ENCODE assay signal across 18 cellular contexts in the genomic region with DNA sequence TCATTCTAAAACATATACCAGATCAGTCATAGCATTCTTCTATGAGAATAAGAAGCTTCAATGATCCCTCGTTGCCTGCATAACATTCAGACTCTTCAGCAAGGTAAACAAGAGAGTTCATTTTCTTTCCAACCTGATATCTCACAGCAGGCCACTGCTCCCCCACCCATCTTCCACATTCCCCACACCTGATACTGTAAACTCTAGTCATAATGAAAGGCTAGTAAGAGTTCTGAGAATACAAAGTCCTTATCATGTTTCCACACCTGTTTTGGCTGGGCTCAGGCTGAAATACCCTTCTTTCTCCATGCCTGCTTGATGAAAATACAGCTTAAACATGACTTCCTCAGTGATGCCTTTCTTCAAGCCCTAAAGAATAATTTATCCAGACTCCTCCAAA. TPM values are rescaled to one million over a fixed set of nuclear protein-coding genes. Genes with fewer than 3 reads are reported as not detected.
DNase-seq lines count a peak whose midpoint lies in the region; ATAC-seq, FAIRE-seq and TF ChIP-seq lines count a peak whose summit lies in the region.
"Had no signal": no experiment of that assay in that cellular context is flagged by ENCODE, and none has a peak within 500 bp of the region (broad histone marks: within the 10 kb centered on the region; RNA-seq: fewer than 3 reads in every experiment).

No MANE protein-coding gene starts in this region.

- POLR2A ChIA-PET in HepG2 (lab: Yijun Ruan, JAX): no interaction called here
- POLR2A ChIA-PET in OCI-LY7 (lab: Charles Lee): interaction anchor here (0.6 kb wide), 1 partner anchor 843 kb away, joined by 3 read pairs; no protein-coding TSS in a partner anchor

- FAIRE-seq in HepG2 (lab: Jason Lieb, UNC): no peak
- FAIRE-seq: frontal cortex had no signal

- peak overlapping the region; percentile 2 for H3K27ac ChIP-seq in HepG2 (ENCODE audit: extremely low read length, insufficient read depth, low read length)
- H3K27ac ChIP-seq in right lobe of liver: no peak overlapping the region
- H3K27ac ChIP-seq in OCI-LY7 (ENCODE audit: low read depth, low read length, poor library complexity, severe bottlenecking): no peak overlapping the region
- H3K27ac ChIP-seq in endodermal cell (ENCODE audit: low read depth, low read length): no peak overlapping the region
- no peak overlapping the region for H3K27ac ChIP-seq in caudate nucleus (ENCODE audit: low read depth, low read length)
- no peak overlapping the region for H3K27ac ChIP-seq in smooth muscle cell (ENCODE audit: low read depth)
- H3K27ac ChIP-seq: SJCRH30, vagina had no signal

- no peaks in the 10 kb centered on the region for H3K9me3 Mint-ChIP-seq in endodermal cell

- DNase-seq in HepG2 (ENCODE audit: low spot score): no peak
- DNase-seq in right lobe of liver: no peak
- no peak for DNase-seq in OCI-LY7 (ENCODE audit: low spot score)
- peak; percentile 55 for DNase-seq in endodermal cell
- DNase-seq in caudate nucleus (lab: John Stamatoyannopoulos, UW): no peak
- DNase-seq in stimulated activated CD4-positive, alpha-beta T cell treated with anti-CD3 and anti-CD28 coated beads, Interleukin-2, amount 100 ng/mL, for 48 hours: no peak
- no peak for DNase-seq in smooth muscle cell (lab: John Stamatoyannopoulos, UW; ENCODE audit: unreplicated experiment)
- DNase-seq in iPS-NIHi11 (ENCODE audit: low spot score): no peak
- DNase-seq: BE2C; effector CD8-positive, alpha-beta T cell; EL; mucosa of descending colon; NCI-H1694 treated with DMSO at 0.1 percent for 48 hours; NK-92 treated with Interleukin-12 subunit alpha and Interleukin-12 subunit beta, amount 100 ng/mL, for 24 hours; SJCRH30; stimulated activated CD4-positive, alpha-beta T cell treated with anti-CD3 and anti-CD28 coated beads, Interleukin-1b, Interleukin-23, amount 100 ng/mL, for 48 hours had no signal

- H2AFZ ChIP-seq in HepG2 (ENCODE audit: low read length) (no peak overlapping the region), OCI-LY7 (ENCODE audit: low read length) (no peak overlapping the region), smooth muscle cell (ENCODE audit: low read depth) (no peak overlapping the region)

- in situ Hi-C loops in HepG2 (cut with HindIII; ENCODE audit: extremely low pct_ligation_motif_present, low pct_unique_long_range_greater_than_20kb): no loop called here

- ATAC-seq in HepG2 (no peak), right lobe of liver (no peak)
- ATAC-seq: mucosa of descending colon had no signal

- H3K27me3 ChIP-seq in HepG2 (ENCODE audit: control insufficient read depth in 1 of 2, insufficient read depth in 2 of 2, low read length in 2 of 2) (no peaks in the 10 kb centered on the region; a peak in 1 of 5 replicates), right lobe of liver (no peaks in the 10 kb centered on the region), endodermal cell (ENCODE audit: control insufficient read depth, insufficient read depth, low read length, poor library complexity, severe bottlenecking) (no peaks in the 10 kb centered on the region), smooth muscle cell (ENCODE audit: low read depth) (no peaks in the 10 kb centered on the region)
- H3K27me3 ChIP-seq: BE2C, SJCRH30, vagina had no signal

- H3K27ac Mint-ChIP-seq in endodermal cell: peak overlapping the region; percentile 52

- no TSS peak for BruUV-seq in HepG2 (replicated peaks; lab: Mats Ljungman, UMichigan)
- no TSS peak for BruUV-seq in OCI-LY7 (replicated peaks; lab: Mats Ljungman, UMichigan)

- H3K79me2 ChIP-seq in HepG2 (ENCODE audit: insufficient read depth, low read length) (peaks cover 25% of the 10 kb centered on the region), OCI-LY7 (ENCODE audit: insufficient read depth, low read depth, low read length) (peaks cover 27% of the 10 kb centered on the region), smooth muscle cell (ENCODE audit: low read depth) (peaks cover 34% of the 10 kb centered on the region)

- H3K36me3 Mint-ChIP-seq in endodermal cell (ENCODE audit: low read depth): peaks cover 12% of the 10 kb centered on the region

- H3K4me1 ChIP-seq in HepG2 (ENCODE audit: insufficient read depth, low read length) (peaks cover 28% of the 10 kb centered on the region), right lobe of liver (peaks cover 0 to 12% (median 5%) of the 10 kb centered on the region in 4 donors), OCI-LY7 (ENCODE audit: insufficient read depth, low read length, poor library complexity, severe bottlenecking) (peaks cover 22% of the 10 kb centered on the region), endodermal cell (ENCODE audit: control insufficient read depth, insufficient read depth, low read length) (peaks cover 4% of the 10 kb centered on the region), smooth muscle cell (ENCODE audit: low read depth) (peaks cover 8% of the 10 kb centered on the region)

- TF ChIP-seq CTCF in HepG2 (CRISPR knock-in tag; IDR thresholded peaks at IDR 0.05) (no peak), right lobe of liver (IDR thresholded peaks at IDR 0.05) (no peak), OCI-LY7 (conservative IDR thresholded peaks at IDR 0.05; ENCODE audit: low read length) (no peak), endodermal cell (conservative IDR thresholded peaks at IDR 0.05) (no peak), smooth muscle cell (IDR thresholded peaks at IDR 0.05; ENCODE audit: borderline replicate concordance, insufficient read depth, poor library complexity, severe bottlenecking) (no peak)

- peak overlapping the region; percentile 83 for H3K4me3 Mint-ChIP-seq in endodermal cell

- TF ChIP-seq EP300 in HepG2 (IDR thresholded peaks at IDR 0.05; ENCODE audit: low read depth in 2 of 2, low read length in 2 of 2) (no peak), HepG2 (CRISPR knock-in tag; IDR thresholded peaks at IDR 0.05; ENCODE audit: borderline replicate concordance) (no peak)

- no peaks in the 10 kb centered on the region for H3F3A ChIP-seq in smooth muscle cell (ENCODE audit: low read depth)

- H3K4me2 ChIP-seq in HepG2 (ENCODE audit: low read depth, low read length) (no peak overlapping the region), OCI-LY7 (ENCODE audit: low read length) (peak overlapping the region; percentile 86), smooth muscle cell (no peak overlapping the region)

- H3K36me3 ChIP-seq in HepG2 (replicated peaks in 1 of 2; ENCODE audit: control insufficient read depth in 1 of 2, insufficient read depth in 2 of 2, low read length in 2 of 2) (no peaks in the 10 kb centered on the region), right lobe of liver (no peaks in the 10 kb centered on the region), OCI-LY7 (ENCODE audit: insufficient read depth, low read length) (peaks cover 32% of the 10 kb centered on the region), endodermal cell (ENCODE audit: control insufficient read depth, insufficient read depth, low read length) (peaks cover 14% of the 10 kb centered on the region), smooth muscle cell (ENCODE audit: low read depth) (no peaks in the 10 kb centered on the region)
- H3K36me3 ChIP-seq: BE2C, vagina had no signal

- intact Hi-C loops in HepG2 (cut with micrococcal nuclease; ENCODE audit: unreplicated experiment) (loop anchor here (5.0 kb wide), 1 partner anchor 442 kb away; a partner anchor contains a TSS), right lobe of liver (cut with DNase I) (no loop called here), OCI-LY7 (cut with micrococcal nuclease; ENCODE audit: unreplicated experiment) (loop anchor here (5.0 to 10.0 kb wide), 3 partner anchors 342 to 585 kb away; a partner anchor contains a TSS)

- H3K9me3 ChIP-seq in HepG2 (ENCODE audit: low read length) (no peaks in the 10 kb centered on the region), right lobe of liver (no peaks in the 10 kb centered on the region), OCI-LY7 (ENCODE audit: low read length) (no peaks in the 10 kb centered on the region), endodermal cell (ENCODE audit: control insufficient read depth, low read length) (no peaks in the 10 kb centered on the region), smooth muscle cell (replicated peaks; ENCODE audit: low read depth) (no peaks in the 10 kb centered on the region)
- H3K9me3 ChIP-seq: BE2C, mucosa of descending colon, SJCRH30, vagina had no signal

- CTCF ChIA-PET in HepG2 (lab: Yijun Ruan, JAX; ENCODE audit: low intra/inter-chr PET ratio, low total read pairs) (no interaction called here), OCI-LY7 (lab: Charles Lee; ENCODE audit: unreplicated experiment) (no interaction called here)

- whole genome bisulfite sequencing in HepG2 (ENCODE audit: low lambda C conversion rate): 33% methylated on average over 1 of the region's 1 CpG
- WGBS in right lobe of liver (ENCODE audit: insufficient coverage, low coverage, low lambda C conversion rate, missing lambda C conversion rate): 56% methylated on average over 1 of the region's 1 CpG
- 23% methylated on average over 1 of the region's 1 CpG; no CpG with 5 or more reads in 1 of the 2 experiments for WGBS in endodermal cell (ENCODE audit: insufficient coverage in 1 of 2, insufficient read length in 1 of 2), 2 experiments
- WGBS in smooth muscle cell (ENCODE audit: low lambda C conversion rate): 86% methylated on average over 1 of the region's 1 CpG

- H3K27me3 Mint-ChIP-seq in endodermal cell (ENCODE audit: insufficient read depth): no peaks in the 10 kb centered on the region

- H3K4me3 ChIP-seq in HepG2 (replicated peaks in 1 of 3; ENCODE audit: insufficient read depth in 1 of 3, low read depth in 2 of 3, low read length in 3 of 3) (no peak overlapping the region), right lobe of liver (no peak overlapping the region), OCI-LY7 (ENCODE audit: low read depth, low read length, poor library complexity, severe bottlenecking) (no peak overlapping the region), endodermal cell (ENCODE audit: low read length) (peak overlapping the region; percentile 88), smooth muscle cell (no peak overlapping the region)
- H3K4me3 ChIP-seq: mucosa of descending colon, SJCRH30, vagina had no signal

- TF ChIP-seq RAD21 in HepG2 (CRISPR knock-in tag; IDR thresholded peaks at IDR 0.05): no peak

- H3K4me1 Mint-ChIP-seq in endodermal cell: peaks cover 32% of the 10 kb centered on the region

- H3K9me2 ChIP-seq in OCI-LY7 (ENCODE audit: insufficient read depth, low read length): no peaks in the 10 kb centered on the region

- TF ChIP-seq POLR2A in HepG2 (IDR thresholded peaks at IDR 0.05; ENCODE audit: insufficient read depth in 1 of 2, low read depth in 2 of 2, low read length in 2 of 2): no peak
- TF ChIP-seq POLR2A in right lobe of liver (IDR thresholded peaks at IDR 0.05): no peak

- H3K9ac ChIP-seq in HepG2 (ENCODE audit: insufficient read depth, low read depth, low read length) (no peak overlapping the region), endodermal cell (ENCODE audit: extremely low read depth, low read length, poor library complexity, severe bottlenecking) (peak overlapping the region; percentile 53), smooth muscle cell (ENCODE audit: low read depth) (no peak overlapping the region)

- H4K20me1 ChIP-seq in HepG2 (ENCODE audit: insufficient read depth, low read length): no peaks in the 10 kb centered on the region
- no peaks in the 10 kb centered on the region for H4K20me1 ChIP-seq in OCI-LY7 (ENCODE audit: insufficient read depth, low read length)
- H4K20me1 ChIP-seq in smooth muscle cell (ENCODE audit: low read depth): no peaks in the 10 kb centered on the region

RNA-seq across cellular contexts. Expression of a gene that starts 2.3 kb away (rescaled TPM):
- total RNA-seq in HepG2 (2016; rRNA removed; fragmentation: Illumina TruSeq; extraction: Trizol) (12.6 and 16.8 TPM in 2 replicates), right lobe of liver (10 to 100 TPM in 1 of 6 experiments, 1 to 10 TPM in 5; 4.8 to 10.1 (median 5.5) TPM), OCI-LY7 (2022) (13.9 and 16.3 TPM in 2 replicates), endodermal cell (10 to 100 TPM; 16.2 to 24.0 TPM), smooth muscle cell (11.3 and 16.5 TPM in 2 replicates)
- total RNA-seq in HepG2 (2016; cell fraction: cytosol; rRNA removed; fragmentation: Illumina TruSeq; extraction: Trizol; ENCODE audit: low read depth): 3.0 and 5.9 TPM in 2 replicates
- total RNA-seq in HepG2 (2016; cell fraction: insoluble cytoplasmic fraction; rRNA removed; fragmentation: Illumina TruSeq; extraction: Trizol): 12.0 and 16.5 TPM in 2 replicates
- total RNA-seq in HepG2 (2016; cell fraction: membrane; rRNA removed; fragmentation: Illumina TruSeq; extraction: Trizol): 4.5 and 5.5 TPM in 2 replicates
- 15.5 and 16.0 TPM in 2 replicates for total RNA-seq in HepG2 (2016; cell fraction: nucleus; rRNA removed; fragmentation: Illumina TruSeq; extraction: Trizol)
- polyA plus RNA-seq in HepG2 (2011; rRNA removed) (7.8 and 14.1 TPM in 2 replicates), smooth muscle cell (7.7 and 10.2 TPM in 2 replicates)
- 2.9 and 4.6 TPM in 2 replicates for polyA plus RNA-seq in HepG2 (2011; cell fraction: cytosol; rRNA removed)
- 9.1 and 12.4 TPM in 2 replicates for polyA plus RNA-seq in HepG2 (2011; cell fraction: nucleus; rRNA removed)
- polyA plus RNA-seq in HepG2 (2012): 5.0 and 6.6 TPM in 2 replicates
- polyA plus RNA-seq in HepG2 (2016; cell fraction: cytosol; fragmentation: Illumina TruSeq; extraction: Trizol; ENCODE audit: low read depth): 0.38 and 0.55 TPM in 2 replicates
- 7.9 and 9.8 TPM in 2 replicates for polyA plus RNA-seq in HepG2 (2016; cell fraction: insoluble cytoplasmic fraction; fragmentation: Illumina TruSeq; extraction: Trizol; ENCODE audit: low read depth)
- polyA plus RNA-seq in HepG2 (2016; cell fraction: membrane; fragmentation: Illumina TruSeq; extraction: Trizol; ENCODE audit: low read depth): 1.1 and 1.3 TPM in 2 replicates
- 11.8 and 13.3 TPM in 2 replicates for polyA plus RNA-seq in HepG2 (2016; cell fraction: nucleus; fragmentation: Illumina TruSeq; extraction: Trizol; ENCODE audit: insufficient read depth, low read depth)
- polyA minus RNA-seq in HepG2 (2011; rRNA and poly(A)+ RNA removed; ENCODE audit: low replicate concordance): 5.4 and 6.8 TPM in 2 replicates
- 4.6 and 5.3 TPM in 2 replicates for polyA minus RNA-seq in HepG2 (2011; cell fraction: cytosol; rRNA and poly(A)+ RNA removed)
- 38.4 and 47.6 TPM in 2 replicates for polyA minus RNA-seq in HepG2 (2011; cell fraction: nucleus; rRNA and poly(A)+ RNA removed)
- 10.4 TPM in 2 replicates for total RNA-seq in OCI-LY7 (2014; rRNA removed; shearing (Covaris generic))
- 14.0 TPM for polyA plus RNA-seq in endodermal cell (2013, experiment 1 of 2)
- polyA plus RNA-seq in endodermal cell (2013, experiment 2 of 2): 13.3 TPM

RNA-seq across cellular contexts. Expression of a gene that starts 45.9 kb away (rescaled TPM):
- total RNA-seq in HepG2 (2016; rRNA removed; fragmentation: Illumina TruSeq; extraction: Trizol) (62.6 and 98.4 TPM in 2 replicates), right lobe of liver (1 to 10 TPM; 4.4 to 8.5 (median 7.1) TPM), OCI-LY7 (2022) (48.2 and 54.3 TPM in 2 replicates), endodermal cell (10 to 100 TPM; 51.3 to 63.0 TPM), smooth muscle cell (26.0 and 26.8 TPM in 2 replicates)
- total RNA-seq in HepG2 (2016; cell fraction: cytosol; rRNA removed; fragmentation: Illumina TruSeq; extraction: Trizol; ENCODE audit: low read depth): 5.3 and 7.1 TPM in 2 replicates
- total RNA-seq in HepG2 (2016; cell fraction: insoluble cytoplasmic fraction; rRNA removed; fragmentation: Illumina TruSeq; extraction: Trizol): 59.7 and 95.9 TPM in 2 replicates
- 19.1 and 23.2 TPM in 2 replicates for total RNA-seq in HepG2 (2016; cell fraction: membrane; rRNA removed; fragmentation: Illumina TruSeq; extraction: Trizol)
- 44.4 and 47.9 TPM in 2 replicates for total RNA-seq in HepG2 (2016; cell fraction: nucleus; rRNA removed; fragmentation: Illumina TruSeq; extraction: Trizol)
- polyA plus RNA-seq in HepG2 (2011; rRNA removed) (13.7 and 16.9 TPM in 2 replicates), smooth muscle cell (11.6 and 12.3 TPM in 2 replicates)
- 6.9 and 9.4 TPM in 2 replicates for polyA plus RNA-seq in HepG2 (2011; cell fraction: cytosol; rRNA removed)
- polyA plus RNA-seq in HepG2 (2011; cell fraction: nucleus; rRNA removed): 5.9 and 6.3 TPM in 2 replicates
- polyA plus RNA-seq in HepG2 (2012): 21.9 and 23.3 TPM in 2 replicates
- polyA plus RNA-seq in HepG2 (2016; cell fraction: cytosol; fragmentation: Illumina TruSeq; extraction: Trizol; ENCODE audit: low read depth): 1.6 and 1.8 TPM in 2 replicates
- 64.9 and 70.4 TPM in 2 replicates for polyA plus RNA-seq in HepG2 (2016; cell fraction: insoluble cytoplasmic fraction; fragmentation: Illumina TruSeq; extraction: Trizol; ENCODE audit: low read depth)
- polyA plus RNA-seq in HepG2 (2016; cell fraction: membrane; fragmentation: Illumina TruSeq; extraction: Trizol; ENCODE audit: low read depth): 6.4 and 7.7 TPM in 2 replicates
- 39.8 and 45.4 TPM in 2 replicates for polyA plus RNA-seq in HepG2 (2016; cell fraction: nucleus; fragmentation: Illumina TruSeq; extraction: Trizol; ENCODE audit: insufficient read depth, low read depth)
- polyA minus RNA-seq in HepG2 (2011; rRNA and poly(A)+ RNA removed; ENCODE audit: low replicate concordance): 16.1 and 21.7 TPM in 2 replicates
- 11.9 and 16.3 TPM in 2 replicates for polyA minus RNA-seq in HepG2 (2011; cell fraction: cytosol; rRNA and poly(A)+ RNA removed)
- 25.0 and 29.1 TPM in 2 replicates for polyA minus RNA-seq in HepG2 (2011; cell fraction: nucleus; rRNA and poly(A)+ RNA removed)
- 35.8 and 47.2 TPM in 2 replicates for total RNA-seq in OCI-LY7 (2014; rRNA removed; shearing (Covaris generic))
- 42.8 TPM for polyA plus RNA-seq in endodermal cell (2013, experiment 1 of 2)
- polyA plus RNA-seq in endodermal cell (2013, experiment 2 of 2): 35.9 TPM

RNA-seq across cellular contexts. Expression of a gene that starts 46.5 kb away (rescaled TPM):
- total RNA-seq in HepG2 (2016; rRNA removed; fragmentation: Illumina TruSeq; extraction: Trizol) (249 and 453 TPM in 2 replicates), right lobe of liver (10 to 100 TPM; 39.8 to 77.5 (median 54.2) TPM), OCI-LY7 (2022) (271 and 295 TPM in 2 replicates), endodermal cell (100 to 1,000 TPM; 246 to 248 TPM), smooth muscle cell (68.9 and 71.6 TPM in 2 replicates)
- 32.8 and 38.2 TPM in 2 replicates for total RNA-seq in HepG2 (2016; cell fraction: cytosol; rRNA removed; fragmentation: Illumina TruSeq; extraction: Trizol; ENCODE audit: low read depth)
- total RNA-seq in HepG2 (2016; cell fraction: insoluble cytoplasmic fraction; rRNA removed; fragmentation: Illumina TruSeq; extraction: Trizol): 251 and 440 TPM in 2 replicates
- 86.3 and 100 TPM in 2 replicates for total RNA-seq in HepG2 (2016; cell fraction: membrane; rRNA removed; fragmentation: Illumina TruSeq; extraction: Trizol)
- total RNA-seq in HepG2 (2016; cell fraction: nucleus; rRNA removed; fragmentation: Illumina TruSeq; extraction: Trizol): 120 and 133 TPM in 2 replicates
- polyA plus RNA-seq in HepG2 (2011; rRNA removed) (165 and 241 TPM in 2 replicates), smooth muscle cell (58.7 and 62.4 TPM in 2 replicates)
- 131 and 167 TPM in 2 replicates for polyA plus RNA-seq in HepG2 (2011; cell fraction: cytosol; rRNA removed)
- 70.5 and 75.1 TPM in 2 replicates for polyA plus RNA-seq in HepG2 (2011; cell fraction: nucleus; rRNA removed)
- polyA plus RNA-seq in HepG2 (2012): 143 and 229 TPM in 2 replicates
- polyA plus RNA-seq in HepG2 (2016; cell fraction: cytosol; fragmentation: Illumina TruSeq; extraction: Trizol; ENCODE audit: low read depth): 44.9 and 45.4 TPM in 2 replicates
- 478 and 487 TPM in 2 replicates for polyA plus RNA-seq in HepG2 (2016; cell fraction: insoluble cytoplasmic fraction; fragmentation: Illumina TruSeq; extraction: Trizol; ENCODE audit: low read depth)
- polyA plus RNA-seq in HepG2 (2016; cell fraction: membrane; fragmentation: Illumina TruSeq; extraction: Trizol; ENCODE audit: low read depth): 72.6 and 81.2 TPM in 2 replicates
- polyA plus RNA-seq in HepG2 (2016; cell fraction: nucleus; fragmentation: Illumina TruSeq; extraction: Trizol; ENCODE audit: insufficient read depth, low read depth): 160 and 165 TPM in 2 replicates
- 99.6 and 124 TPM in 2 replicates for polyA minus RNA-seq in HepG2 (2011; rRNA and poly(A)+ RNA removed; ENCODE audit: low replicate concordance)
- polyA minus RNA-seq in HepG2 (2011; cell fraction: cytosol; rRNA and poly(A)+ RNA removed): 75.2 and 84.6 TPM in 2 replicates
- 143 TPM in 2 replicates for polyA minus RNA-seq in HepG2 (2011; cell fraction: nucleus; rRNA and poly(A)+ RNA removed)
- 99.1 and 101 TPM in 2 replicates for total RNA-seq in OCI-LY7 (2014; rRNA removed; shearing (Covaris generic))
- polyA plus RNA-seq in endodermal cell (2013, experiment 1 of 2): 229 TPM
- 217 TPM for polyA plus RNA-seq in endodermal cell (2013, experiment 2 of 2)

Comparison
In these comparisons a context has a peak if more than half of its experiments do, and no peak if none do; other contexts are left out.
1. intact Hi-C loops: an anchor here in HepG2 (5.0 kb wide) and OCI-LY7 (5.0 to 10.0 kb wide); none called in right lobe of liver.